1 cellular context compared by ENCODE assay signal in genomic region chr19:34173145-34173956, GRCh38.
TF ChIP-seq lines count a peak whose summit lies in the region.

No MANE protein-coding gene starts in this region.

TF ChIP-seq in HepG2, 621 proteins besides CTCF, POLR2A, EP300 and RAD21 (continued from another document):
- peak; percentile 80 for TF ChIP-seq PRDM10 (CRISPR knock-in tag; IDR thresholded peaks at IDR 0.05; ENCODE audit: low read depth)
- TF ChIP-seq FOXK1 (CRISPR knock-in tag; IDR thresholded peaks at IDR 0.05; ENCODE audit: borderline replicate concordance, low read depth) = peak; percentile 62; the same call in 1 of the 2 replicates
- peak; percentile 81 for TF ChIP-seq ZNF746 (CRISPR knock-in tag; IDR thresholded peaks at IDR 0.05)
- TF ChIP-seq ZNF574 (CRISPR knock-in tag; IDR thresholded peaks at IDR 0.05) = peak; percentile 64
- peak; percentile 58; the same call in 1 of the 2 replicates for TF ChIP-seq ZNF614 (CRISPR knock-in tag; IDR thresholded peaks at IDR 0.05; ENCODE audit: borderline replicate concordance)
- no peak; the same call in 1 of the 2 replicates for TF ChIP-seq BHLHE40 (IDR thresholded peaks at IDR 0.05; ENCODE audit: low read length)
- peak; percentile 50; the same call in 1 of the 2 replicates for TF ChIP-seq ZNF691 (CRISPR knock-in tag; IDR thresholded peaks at IDR 0.05; ENCODE audit: borderline replicate concordance, low read depth)
- peak; percentile 69; the same call in 1 of the 2 replicates for TF ChIP-seq ZNF879 (CRISPR knock-in tag; IDR thresholded peaks at IDR 0.05)
- TF ChIP-seq XRCC5 (optimal IDR thresholded peaks at IDR 0.05; ENCODE audit: low read length) = peak; percentile 37
- TF ChIP-seq GPBP1L1 (CRISPR knock-in tag; IDR thresholded peaks at IDR 0.05) = no peak
- TF ChIP-seq ZNF101 (CRISPR knock-in tag; IDR thresholded peaks at IDR 0.05; ENCODE audit: borderline replicate concordance, low read depth) = no peak
- TF ChIP-seq TEF (CRISPR knock-in tag; IDR thresholded peaks at IDR 0.05) = peak; percentile 80; the same call in 1 of the 2 replicates
- TF ChIP-seq HOXD1 (CRISPR knock-in tag; IDR thresholded peaks at IDR 0.05) = 0 out of 2 replicates have a peak, but pooled peaks have one; percentile 30
- TF ChIP-seq SPEN (CRISPR knock-in tag; IDR thresholded peaks at IDR 0.05; ENCODE audit: low read depth) = peak; percentile 36; the same call in 1 of the 2 replicates
- peak; percentile 70; the same call in 1 of the 2 replicates for TF ChIP-seq ZFP90 (CRISPR knock-in tag; IDR thresholded peaks at IDR 0.05; ENCODE audit: borderline replicate concordance)
- 0 out of 2 replicates have a peak, but pooled peaks have one; percentile 34 for TF ChIP-seq PREB (CRISPR knock-in tag; IDR thresholded peaks at IDR 0.05)
- TF ChIP-seq NR2C2 (CRISPR knock-in tag; IDR thresholded peaks at IDR 0.05; ENCODE audit: borderline replicate concordance) = peak; percentile 75
- TF ChIP-seq POLR2AphosphoS5 (IDR thresholded peaks at IDR 0.05; ENCODE audit: low read depth, low read length) = peak; percentile 79
- TF ChIP-seq ZNF800 (CRISPR knock-in tag; IDR thresholded peaks at IDR 0.05) = peak; percentile 88; the same call in 1 of the 2 replicates
- TF ChIP-seq FOXA1 (IDR thresholded peaks at IDR 0.05) = no peak
- TF ChIP-seq FOXA1 (CRISPR knock-in tag; IDR thresholded peaks at IDR 0.05) = peak; percentile 66
- TF ChIP-seq ZNF782 (CRISPR knock-in tag; IDR thresholded peaks at IDR 0.05; ENCODE audit: borderline replicate concordance) = no peak
- TF ChIP-seq ZBTB20 (CRISPR knock-in tag; IDR thresholded peaks at IDR 0.05; ENCODE audit: borderline replicate concordance, low read depth) = peak; percentile 66; the same call in 1 of the 2 replicates
- TF ChIP-seq RCOR2 (CRISPR knock-in tag; IDR thresholded peaks at IDR 0.05) = peak; percentile 73; the same call in 1 of the 2 replicates
- TF ChIP-seq IRF2 (CRISPR knock-in tag; IDR thresholded peaks at IDR 0.05) = 0 out of 2 replicates have a peak, but pooled peaks have one; percentile 31
- peak; percentile 47; the same call in 1 of the 2 replicates for TF ChIP-seq ZNF503 (CRISPR knock-in tag; IDR thresholded peaks at IDR 0.05)
- TF ChIP-seq ZNF543 (CRISPR knock-in tag; IDR thresholded peaks at IDR 0.05) = no peak
- TF ChIP-seq ZBTB2 (CRISPR knock-in tag; IDR thresholded peaks at IDR 0.05; ENCODE audit: low read depth) = peak; percentile 46; the same call in 1 of the 2 replicates
- TF ChIP-seq JUND (CRISPR knock-in tag; IDR thresholded peaks at IDR 0.05) = 0 out of 2 replicates have a peak, but pooled peaks have one; percentile 20
